2 cellular contexts compared by ENCODE assay signal in genomic region chr19:33241530-33242101, GRCh38.
TF ChIP-seq lines count a peak whose summit lies in the region.

No MANE protein-coding gene starts in this region.

TF ChIP-seq in A549, 52 proteins besides CTCF, POLR2A, EP300 and RAD21:
- 0 out of 5 replicates have a peak, but pooled peaks of 1 of the 2 experiments have one; percentile 25 for TF ChIP-seq JUN (IDR thresholded peaks at IDR 0.05)
- no peak for TF ChIP-seq TP53 (CRISPR knock-in tag; IDR thresholded peaks at IDR 0.05)
- no peak for TF ChIP-seq NFE2L2 (conservative IDR thresholded peaks at IDR 0.05; ENCODE audit: low read length)
- peak; percentile 100 for TF ChIP-seq SMC3 (IDR thresholded peaks at IDR 0.05)
- TF ChIP-seq HOXB13 (CRISPR knock-in tag; IDR thresholded peaks at IDR 0.05; ENCODE audit: low read depth): no peak
- TF ChIP-seq CHD2 (IDR thresholded peaks at IDR 0.05; ENCODE audit: low read length, partially characterized antibody): no peak
- no peak for TF ChIP-seq EHF (CRISPR knock-in tag; IDR thresholded peaks at IDR 0.05)
- no peak for TF ChIP-seq HOXA7 (CRISPR knock-in tag; IDR thresholded peaks at IDR 0.05)
- no peak for TF ChIP-seq ZNF302 (CRISPR knock-in tag; IDR thresholded peaks at IDR 0.05)
TF ChIP-seq in A549: peak in this region for 2.

TF ChIP-seq in GM23338, 12 proteins besides CTCF, POLR2A, EP300 and RAD21:
- TF ChIP-seq NANOG (IDR thresholded peaks at IDR 0.05; ENCODE audit: borderline replicate concordance) (no peak), REST (IDR thresholded peaks at IDR 0.05; ENCODE audit: unreplicated experiment) (no peak), ZNF331 (CRISPR knock-in tag; IDR thresholded peaks at IDR 0.05; ENCODE audit: low read depth) (no peak), POLR2AphosphoS5 (IDR thresholded peaks at IDR 0.05; ENCODE audit: low read depth) (no peak), EZH2 (IDR thresholded peaks at IDR 0.05; ENCODE audit: low read depth, unreplicated experiment) (no peak), CREB1 (CRISPR knock-in tag; IDR thresholded peaks at IDR 0.05; ENCODE audit: low read depth) (no peak)
